In genomic region chr20:62795023-62795761, GRCh38 we compare ENCODE assay signal across 8 cellular contexts.
DNase-seq lines count a peak whose midpoint lies in the region; ATAC-seq and TF ChIP-seq lines count a peak whose summit lies in the region.

No MANE protein-coding gene starts in this region.

- ATAC-seq in GM19397 (IDR thresholded peaks at IDR 0.05; ENCODE audit: unreplicated experiment) (no peak), GM21526 (IDR thresholded peaks at IDR 0.05; ENCODE audit: low FRiP score, unreplicated experiment) (no peak)

- peak overlapping the region; percentile 90 for H3K27ac ChIP-seq in VCaP

- in situ Hi-C loops in T47D (cut with HindIII; ENCODE audit: low pct_unique_long_range_greater_than_20kb, low sequenced_read_pairs): no loop called here

- peak overlapping the region; percentile 73 for H3K4me3 ChIP-seq in GM12864 (ENCODE audit: low read depth, low read length)

- DNase-seq in GM12864 (ENCODE audit: low read depth) (no peak), NCI-H146 treated with DMSO at 0.1 percent for 48 hours (lab: John Stamatoyannopoulos, UW; ENCODE audit: unreplicated experiment) (peak; percentile 47), T47D (ENCODE audit: low read depth in 1 of 2, low spot score in 1 of 2) (peak; percentile 64 to 65), kidney tubule cell (ENCODE audit: low spot score) (peak; percentile 53)
- DNase-seq in stimulated activated CD4-positive, alpha-beta T cell treated with anti-CD3 and anti-CD28 coated beads, Interleukin-2, amount 100 ng/mL, for 4 hours (ENCODE audit: low read depth): peak; percentile 60

- no peak for TF ChIP-seq CTCF in GM12864 (IDR thresholded peaks at IDR 0.05; ENCODE audit: low read depth, low read length, missing control alignments)
- no peak for TF ChIP-seq CTCF in VCaP (conservative IDR thresholded peaks at IDR 0.05)
